Comparison of ENCODE assay signal across 22 cellular contexts in genomic region chr15:101043911-101044624, GRCh38.
DNase-seq lines count a peak whose midpoint lies in the region; ATAC-seq and TF ChIP-seq lines count a peak whose summit lies in the region.
"Had no signal": no experiment of that assay in that cellular context is flagged by ENCODE, and none has a peak within 500 bp of the region (broad histone marks: within the 10 kb centered on the region; RNA-seq: fewer than 3 reads in every experiment).

No MANE protein-coding gene starts in this region.

- H3K36me3 ChIP-seq in SJSA1: peaks cover 21% of the 10 kb centered on the region
- H3K36me3 ChIP-seq in hepatocyte (replicated peaks; ENCODE audit: insufficient read depth, low read depth): no peaks in the 10 kb centered on the region

- no peaks in the 10 kb centered on the region for H3K27me3 ChIP-seq in SJSA1 (replicated peaks)
- no peaks in the 10 kb centered on the region for H3K27me3 ChIP-seq in hepatocyte
- H3K27me3 ChIP-seq: foreskin keratinocyte had no signal

- H4K20me1 ChIP-seq in hepatocyte (ENCODE audit: insufficient read depth, poor library complexity, severe bottlenecking): no peaks in the 10 kb centered on the region

- H3K79me2 ChIP-seq in hepatocyte: no peaks in the 10 kb centered on the region
- H3K79me2 ChIP-seq: parathyroid adenoma had no signal

- peak; percentile 6 for DNase-seq in D341Med (ENCODE audit: low spot score)
- DNase-seq in SJSA1 (ENCODE audit: low read depth in 1 of 2, low spot score in 2 of 2): peak in 1 of 2 experiments; percentile 35
- DNase-seq in hepatocyte (ENCODE audit: low spot score): no peak
- DNase-seq in sciatic nerve (ENCODE audit: low spot score): peak; percentile 37
- DNase-seq in NCI-H82 (lab: John Stamatoyannopoulos, UW): no peak
- DNase-seq in GM19240 (ENCODE audit: insufficient read length, low spot score): no peak
- DNase-seq: activated T-cell treated with anti-CD3 and anti-CD28 coated beads, Interleukin-2, amount 50 U/mL, for 4 hours; aorta; central memory CD4-positive, alpha-beta T cell; DMS153; erythroblast; foreskin keratinocyte; GF-D8; Kasumi-1; mammary epithelial cell; NCI-H1048; NCI-H187; NCI-H526; substantia nigra had no signal

- H3K4me1 ChIP-seq in SJSA1 (replicated peaks): peaks cover 38% of the 10 kb centered on the region
- peaks cover 4% of the 10 kb centered on the region for H3K4me1 ChIP-seq in hepatocyte (ENCODE audit: insufficient read depth)
- H3K4me1 ChIP-seq: foreskin keratinocyte, parathyroid adenoma had no signal

- H3K4me2 ChIP-seq in hepatocyte: no peak overlapping the region

- H3K9me3 ChIP-seq in SJSA1 (replicated peaks) (no peaks in the 10 kb centered on the region; the same call in 1 of the 2 replicates), hepatocyte (ENCODE audit: low read depth) (no peaks in the 10 kb centered on the region)

- H2AFZ ChIP-seq in hepatocyte: no peak overlapping the region
- H2AFZ ChIP-seq: parathyroid adenoma had no signal

- no peaks in the 10 kb centered on the region for H3K9me2 ChIP-seq in hepatocyte (replicated peaks; ENCODE audit: insufficient read depth)

- H3K4me3 ChIP-seq in SJSA1 (no peak overlapping the region), hepatocyte (no peak overlapping the region)

- 91% methylated on average over 13 of the region's 13 CpGs for WGBS in hepatocyte (ENCODE audit: low lambda C conversion rate, missing lambda C conversion rate)

- H3K27ac ChIP-seq in SJSA1 (peak overlapping the region; percentile 64; the same call in 1 of the 2 replicates), hepatocyte (peak overlapping the region; percentile 71)
- H3K27ac ChIP-seq: foreskin keratinocyte, parathyroid adenoma had no signal

- TF ChIP-seq CTCF in hepatocyte (IDR thresholded peaks at IDR 0.05; ENCODE audit: poor library complexity): no peak

- ATAC-seq in sciatic nerve: no peak
- ATAC-seq in HG02970 (IDR thresholded peaks at IDR 0.05; ENCODE audit: low FRiP score, unreplicated experiment): no peak
- ATAC-seq in HG03520 (IDR thresholded peaks at IDR 0.05; ENCODE audit: unreplicated experiment): no peak
- ATAC-seq: activated T-cell treated with anti-CD3 and anti-CD28 coated beads, Interleukin-2, amount 50 U/mL, for 4 hours; foreskin keratinocyte had no signal

- intact Hi-C loops in sciatic nerve (cut with DNase I): no loop called here

Comparison
In these comparisons a context has a peak if more than half of its experiments do, and no peak if none do; other contexts are left out.
1. DNase-seq: peak in D341Med (single experiment) and sciatic nerve (single experiment); none in hepatocyte (single experiment), NCI-H82 (single experiment) and GM19240 (single experiment).